20 cellular contexts compared by ENCODE assay signal in genomic region chr15:38463893-38464292, GRCh38.
"Had no signal": no experiment of that assay in that cellular context is flagged by ENCODE, and none has a peak within 500 bp of the region (broad histone marks: within the 10 kb centered on the region; RNA-seq: fewer than 3 reads in every experiment).

No MANE protein-coding gene starts in this region.

- H3K4me3 ChIP-seq: breast epithelium, colonic mucosa, dorsolateral prefrontal cortex, heart right ventricle, lower lobe of right lung, sigmoid colon, smooth muscle cell, stomach, suprapubic skin, tibial nerve had no signal

- ATAC-seq: heart right ventricle; lower lobe of right lung; stimulated activated memory B cell treated with anti-CD40 and anti-IgM and Interleukin-4, amounts not matched to agents 10 μg/mL and 1 μg/mL and 100 μg/mL, for 72 hours had no signal

- H3K9me3 Mint-ChIP-seq: activated naive CD8-positive, alpha-beta T cell treated with anti-CD3 and anti-CD28 coated beads for 36 hours; central memory CD8-positive, alpha-beta T cell; endodermal cell; naive B cell; stimulated activated memory B cell treated with anti-CD40 and anti-IgM and Interleukin-4, amounts not matched to agents 10 μg/mL and 1 μg/mL and 100 μg/mL, for 72 hours; T-helper 2 cell treated with Interferon-gamma antibody and Interleukin-4, amounts not matched to agents 5 μg/mL and 100 μg/mL, for 36 hours had no signal

- H3K27ac ChIP-seq: breast epithelium, colonic mucosa, dorsolateral prefrontal cortex, heart right ventricle, lower lobe of right lung, sigmoid colon, stomach, suprapubic skin, tibial nerve had no signal

- H3K36me3 ChIP-seq: breast epithelium, colonic mucosa, suprapubic skin had no signal

- H3K27me3 ChIP-seq: breast epithelium, colonic mucosa, dorsolateral prefrontal cortex, heart right ventricle, sigmoid colon, stomach, suprapubic skin, tibial nerve had no signal

- DNase-seq: activated naive CD8-positive, alpha-beta T cell treated with anti-CD3 and anti-CD28 coated beads for 36 hours; activated T-cell treated with anti-CD3 and anti-CD28 coated beads, Interleukin-2, amount 50 U/mL, for 1 hour; colonic mucosa; dorsolateral prefrontal cortex; endodermal cell; heart right ventricle; lower lobe of right lung; mesendoderm; naive B cell; nucleus accumbens; sigmoid colon; stimulated activated CD4-positive, alpha-beta T cell treated with anti-CD3 and anti-CD28 coated beads, Interleukin-15, amount 100 ng/mL, for 24 hours; stomach had no signal

- H3K4me1 ChIP-seq: breast epithelium, colonic mucosa, suprapubic skin had no signal

- H3K9me3 ChIP-seq: breast epithelium, colonic mucosa, heart right ventricle, lower lobe of right lung, sigmoid colon, stomach, suprapubic skin, tibial nerve had no signal

- H3K36me3 Mint-ChIP-seq: naive B cell; stimulated activated memory B cell treated with anti-CD40 and anti-IgM and Interleukin-4, amounts not matched to agents 10 μg/mL and 1 μg/mL and 100 μg/mL, for 72 hours had no signal

- H3K4me3 Mint-ChIP-seq: activated naive CD8-positive, alpha-beta T cell treated with anti-CD3 and anti-CD28 coated beads for 36 hours; central memory CD8-positive, alpha-beta T cell; endodermal cell; naive B cell; stimulated activated memory B cell treated with anti-CD40 and anti-IgM and Interleukin-4, amounts not matched to agents 10 μg/mL and 1 μg/mL and 100 μg/mL, for 72 hours; T-helper 2 cell treated with Interferon-gamma antibody and Interleukin-4, amounts not matched to agents 5 μg/mL and 100 μg/mL, for 36 hours had no signal

- H3K27ac Mint-ChIP-seq: activated naive CD8-positive, alpha-beta T cell treated with anti-CD3 and anti-CD28 coated beads for 36 hours; endodermal cell; naive B cell; stimulated activated memory B cell treated with anti-CD40 and anti-IgM and Interleukin-4, amounts not matched to agents 10 μg/mL and 1 μg/mL and 100 μg/mL, for 72 hours; T-helper 2 cell treated with Interferon-gamma antibody and Interleukin-4, amounts not matched to agents 5 μg/mL and 100 μg/mL, for 36 hours had no signal

- H3K4me1 Mint-ChIP-seq: endodermal cell had no signal

- H3K27me3 Mint-ChIP-seq: activated naive CD8-positive, alpha-beta T cell treated with anti-CD3 and anti-CD28 coated beads for 36 hours; central memory CD8-positive, alpha-beta T cell; naive B cell; stimulated activated memory B cell treated with anti-CD40 and anti-IgM and Interleukin-4, amounts not matched to agents 10 μg/mL and 1 μg/mL and 100 μg/mL, for 72 hours had no signal
